Comparison of ENCODE assay signal across 24 cellular contexts in the genomic region with DNA sequence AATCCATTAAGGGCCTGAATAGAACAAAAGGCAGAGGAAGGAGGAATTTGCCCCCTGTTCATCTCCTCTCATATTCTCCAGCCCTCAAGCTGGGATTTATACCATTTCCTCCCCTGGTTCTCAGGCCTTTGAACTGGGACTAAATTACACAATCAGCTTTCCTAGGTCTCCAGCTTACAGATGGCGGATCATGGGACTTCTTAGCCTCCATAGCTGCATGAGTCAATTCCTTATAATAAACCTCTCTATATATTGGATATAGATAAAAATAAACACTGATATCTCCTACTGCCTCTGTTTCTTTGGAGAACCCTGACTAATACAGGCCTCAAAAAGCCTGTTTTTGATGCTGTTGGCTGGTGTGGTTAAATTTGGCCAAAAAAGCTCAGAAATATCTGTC.
"Had no signal": no experiment of that assay in that cellular context is flagged by ENCODE, and none has a peak within 500 bp of the region (broad histone marks: within the 10 kb centered on the region; RNA-seq: fewer than 3 reads in every experiment).

No MANE protein-coding gene starts in this region.

- H3K9me3 ChIP-seq: colonic mucosa, esophagus muscularis mucosa, esophagus squamous epithelium, gastrocnemius medialis, gastroesophageal sphincter, heart left ventricle had no signal

- H3K27ac Mint-ChIP-seq: dendritic cell treated with granulocyte-macrophage colony-stimulating factor and Interleukin-4, amounts not matched to agents 40 ng/mL and 50 ng/mL, for 4 days; effector memory CD8-positive, alpha-beta T cell; endodermal cell had no signal

- H3K4me3 ChIP-seq: colonic mucosa, coronary artery, dorsolateral prefrontal cortex, esophagus muscularis mucosa, esophagus squamous epithelium, gastrocnemius medialis, gastroesophageal sphincter, heart left ventricle had no signal

- H3K4me1 Mint-ChIP-seq: endodermal cell had no signal

- H3K27me3 Mint-ChIP-seq: dendritic cell treated with granulocyte-macrophage colony-stimulating factor and Interleukin-4, amounts not matched to agents 40 ng/mL and 50 ng/mL, for 4 days had no signal

- H3K36me3 ChIP-seq: colonic mucosa, esophagus muscularis mucosa, esophagus squamous epithelium, gastrocnemius medialis, gastroesophageal sphincter, heart left ventricle had no signal

- DNase-seq: colonic mucosa; cortex of kidney; dermis blood vessel endothelial cell; dorsolateral prefrontal cortex; effector CD4-positive, alpha-beta T cell; effector CD8-positive, alpha-beta T cell; effector memory CD4-positive, alpha-beta T cell; effector memory CD8-positive, alpha-beta T cell; endodermal cell; erythroblast; esophagus squamous epithelium; foreskin fibroblast; foreskin keratinocyte; foreskin melanocyte; gastrocnemius medialis; glutamatergic neuron; head of caudate nucleus; heart left ventricle had no signal

- ATAC-seq: effector memory CD8-positive, alpha-beta T cell; esophagus mucosa; foreskin keratinocyte; gastroesophageal sphincter; heart left ventricle had no signal

- H3K27ac ChIP-seq: colonic mucosa, coronary artery, dorsolateral prefrontal cortex, epithelial cell of prostate, esophagus muscularis mucosa, esophagus squamous epithelium, foreskin keratinocyte, gastrocnemius medialis, gastroesophageal sphincter, heart left ventricle had no signal

- H3K27me3 ChIP-seq: colonic mucosa, esophagus muscularis mucosa, esophagus squamous epithelium, foreskin keratinocyte, gastrocnemius medialis, gastroesophageal sphincter had no signal

- H3K4me3 Mint-ChIP-seq: dendritic cell treated with granulocyte-macrophage colony-stimulating factor and Interleukin-4, amounts not matched to agents 40 ng/mL and 50 ng/mL, for 4 days; effector memory CD8-positive, alpha-beta T cell; endodermal cell had no signal

- H3K4me1 ChIP-seq: colonic mucosa, esophagus muscularis mucosa, esophagus squamous epithelium, foreskin keratinocyte, gastrocnemius medialis, gastroesophageal sphincter, heart left ventricle had no signal
